10 cellular contexts compared by ENCODE assay signal in genomic region chr7:2261611-2262010, GRCh38.
DNase-seq lines count a peak whose midpoint lies in the region; ATAC-seq and TF ChIP-seq lines count a peak whose summit lies in the region.
"Had no signal": no experiment of that assay in that cellular context is flagged by ENCODE, and none has a peak within 500 bp of the region (broad histone marks: within the 10 kb centered on the region; RNA-seq: fewer than 3 reads in every experiment).

No MANE protein-coding gene starts in this region.

- no peaks in the 10 kb centered on the region for H3K36me3 ChIP-seq in SU-DHL-6 (ENCODE audit: low read length)

- DNase-seq in AML-193 (lab: John Stamatoyannopoulos, UW) (peak; percentile 23 to 25), GM12865 (ENCODE audit: low read depth) (peak; percentile 59), germinal center (ENCODE audit: low spot score) (peak; percentile 84), NCI-H146 (lab: John Stamatoyannopoulos, UW) (no peak)
- no peak for DNase-seq in activated effector memory CD4-positive, alpha-beta T cell treated with anti-CD3 and anti-CD28 coated beads, Interleukin-2, amount 50 U/mL, for 16 hours

- no peak overlapping the region for H3K4me3 ChIP-seq in GM12865 (ENCODE audit: low read depth, low read length)
- no peak overlapping the region for H3K4me3 ChIP-seq in SU-DHL-6 (ENCODE audit: insufficient read depth, low read length, poor library complexity, severe bottlenecking)
- H3K4me3 ChIP-seq: esophagus muscularis mucosa, psoas muscle had no signal

- no peaks in the 10 kb centered on the region for H3K79me2 ChIP-seq in SU-DHL-6 (ENCODE audit: insufficient read depth, low read length)

- H3K9me3 ChIP-seq in SU-DHL-6 (ENCODE audit: insufficient read depth, low read length): no peaks in the 10 kb centered on the region
- H3K9me3 ChIP-seq: esophagus muscularis mucosa, psoas muscle had no signal

- no peak for ATAC-seq in HG03108 (IDR thresholded peaks at IDR 0.05; ENCODE audit: unreplicated experiment)
- no peak for ATAC-seq in GM18502 (IDR thresholded peaks at IDR 0.05; ENCODE audit: poor library complexity, unreplicated experiment)
- ATAC-seq: psoas muscle had no signal

- TF ChIP-seq CTCF in GM12865 (IDR thresholded peaks at IDR 0.05; ENCODE audit: insufficient read depth, low read depth, low read length, missing control alignments) (no peak), SU-DHL-6 (IDR thresholded peaks at IDR 0.05; ENCODE audit: insufficient read depth, low read length, poor library complexity, severe bottlenecking) (no peak)

- H4K20me1 ChIP-seq in SU-DHL-6 (ENCODE audit: low read depth, low read length): no peaks in the 10 kb centered on the region

- H3F3A ChIP-seq in SU-DHL-6 (ENCODE audit: insufficient read depth): peaks cover 33% of the 10 kb centered on the region

- H2AFZ ChIP-seq in SU-DHL-6 (ENCODE audit: low read depth, low read length, severe bottlenecking): peak overlapping the region; percentile 5

- peak overlapping the region; percentile 39 for H3K4me2 ChIP-seq in SU-DHL-6 (ENCODE audit: low read depth, low read length, poor library complexity, severe bottlenecking)

- H3K27me3 ChIP-seq in SU-DHL-6 (ENCODE audit: low read length): no peaks in the 10 kb centered on the region
- H3K27me3 ChIP-seq: esophagus muscularis mucosa had no signal

- H3K9ac ChIP-seq in SU-DHL-6 (ENCODE audit: low read length): peak overlapping the region; percentile 14

- peak overlapping the region; percentile 87 for H3K27ac ChIP-seq in SU-DHL-6 (ENCODE audit: low read depth, low read length)
- H3K27ac ChIP-seq: esophagus muscularis mucosa, psoas muscle had no signal

- no peaks in the 10 kb centered on the region for H3K9me2 ChIP-seq in SU-DHL-6 (replicated peaks; ENCODE audit: insufficient read depth, low read length)

Comparison
In these comparisons a context has a peak if more than half of its experiments do, and no peak if none do; other contexts are left out.
1. DNase-seq: peak in AML-193 (2 of 2), GM12865 (single experiment) and germinal center (single experiment); none in NCI-H146 (single experiment) and activated effector memory CD4-positive, alpha-beta T cell treated with anti-CD3 and anti-CD28 coated beads, Interleukin-2, amount 50 U/mL, for 16 hours (single experiment).